ENCODE assay signal across 8 cellular contexts in the genomic region with DNA sequence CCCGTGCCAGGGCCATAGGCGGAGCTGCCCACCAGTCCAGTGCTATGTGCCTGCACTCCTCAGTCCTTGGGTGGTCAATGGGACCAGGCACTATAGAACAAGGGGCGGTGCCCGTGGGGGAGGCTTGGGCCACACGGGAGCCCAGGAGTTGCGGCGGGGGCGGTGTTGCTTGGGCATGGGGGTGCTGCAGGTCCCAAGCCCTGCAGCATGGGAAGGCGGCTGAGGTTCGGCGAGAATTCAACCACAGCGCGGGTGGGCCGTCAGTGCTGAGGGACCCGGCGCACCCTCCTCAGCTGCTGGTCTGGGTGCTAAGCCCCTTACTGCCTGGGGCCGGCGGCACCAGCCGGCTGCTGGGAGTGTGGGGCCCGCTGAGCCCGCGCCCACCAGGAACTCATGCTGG.
"Had no signal": no experiment of that assay in that cellular context is flagged by ENCODE, and none has a peak within 500 bp of the region (broad histone marks: within the 10 kb centered on the region; RNA-seq: fewer than 3 reads in every experiment).

No MANE protein-coding gene starts in this region.

- ATAC-seq: GM12878 had no signal

- H3K4me3 ChIP-seq: GM12878 had no signal

- FAIRE-seq: G401.6, GM12878, GM12891, GM12892, GM18507, GM19239 had no signal

- DNase-seq: GDM1, GF-D8 had no signal
